ENCODE assay signal across 8 cellular contexts in the genomic region with DNA sequence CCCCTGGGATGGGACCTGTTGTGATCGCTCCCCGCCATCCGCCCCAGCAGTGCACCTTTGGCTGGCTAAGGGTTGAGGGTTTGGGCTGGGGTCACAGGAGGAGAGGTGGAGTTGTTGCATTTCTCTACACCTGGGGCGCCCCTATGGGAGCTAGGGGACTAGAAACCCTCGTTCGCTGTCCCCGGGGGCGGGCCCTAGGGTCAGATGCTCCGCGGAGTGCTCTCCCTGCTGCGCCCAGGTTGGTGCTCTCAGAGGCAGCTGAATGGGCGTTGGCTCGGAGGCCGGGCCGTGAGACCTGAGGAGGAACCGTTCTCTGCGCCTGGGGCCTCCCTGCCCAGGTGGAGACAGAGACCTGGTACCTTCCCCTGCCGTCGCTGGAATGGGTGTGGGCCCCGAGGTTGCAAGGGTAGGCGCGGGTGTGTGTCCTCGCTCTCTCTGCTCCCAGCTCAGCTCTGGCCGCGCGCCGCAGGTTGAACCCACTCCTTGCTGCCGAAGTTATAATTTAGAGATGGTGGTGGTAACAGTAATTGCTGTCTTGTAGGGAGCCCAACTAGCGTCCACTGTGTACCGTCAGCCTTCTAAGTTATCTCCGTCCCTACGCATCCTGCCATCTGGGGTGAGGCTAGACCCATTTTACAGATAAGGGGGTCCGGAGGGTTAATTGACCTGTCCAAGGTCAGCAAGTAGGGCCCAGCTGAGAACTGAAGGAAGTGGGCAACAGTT. TPM values are rescaled to one million over a fixed set of nuclear protein-coding genes. Genes with fewer than 3 reads are reported as not detected.
DNase-seq lines count a peak whose midpoint lies in the region; TF ChIP-seq lines count a peak whose summit lies in the region.

No MANE protein-coding gene starts in this region.

- no peak for TF ChIP-seq POLR2A in prostate gland (IDR thresholded peaks at IDR 0.05)

- H3K4me1 ChIP-seq in prostate gland (replicated peaks) = peaks cover 22% of the 10 kb centered on the region

- peak; percentile 34 for DNase-seq in DMS53 (lab: John Stamatoyannopoulos, UW)
- no peak for DNase-seq in DMS53 treated with DMSO at 0.1 percent for 48 hours (lab: John Stamatoyannopoulos, UW; ENCODE audit: unreplicated experiment)
- peak; percentile 33 for DNase-seq in KBM-7
- DNase-seq in activated T-cell treated with anti-CD3 and anti-CD28 coated beads, Interleukin-2, amount 50 U/mL, for 48 hours = peak; percentile 61 to 63
- no peak for DNase-seq in foreskin fibroblast
- no peak for DNase-seq in prostate gland (ENCODE audit: low spot score)
- no peak for DNase-seq in hippocampal formation (lab: John Stamatoyannopoulos, UW)
- DNase-seq in A172 (ENCODE audit: low spot score) = no peak

- no peak for TF ChIP-seq CTCF in foreskin fibroblast (IDR thresholded peaks at IDR 0.05; ENCODE audit: low read depth, low read length)
- TF ChIP-seq CTCF in prostate gland (IDR thresholded peaks at IDR 0.05) = no peak

- peak overlapping the region; percentile 83 to 93 for H3K27ac ChIP-seq in prostate gland

- in situ Hi-C loops in KBM-7 (cut with MboI; ENCODE audit: low pct_unique_long_range_greater_than_20kb, low sequenced_read_pairs) = no loop called here

- WGBS in prostate gland = 3% methylated on average over 33 of the region's 33 CpGs

- H3K36me3 ChIP-seq in prostate gland = no peaks in the 10 kb centered on the region

- H3K27me3 ChIP-seq in prostate gland (replicated peaks; ENCODE audit: insufficient read depth) = no peaks in the 10 kb centered on the region

- intact Hi-C loops in prostate gland (cut with DNase I) = loop anchor here (2.0 kb wide), 1 partner anchor 164 kb away; no protein-coding TSS in a partner anchor

- peak overlapping the region; percentile 97 to 99 for H3K4me3 ChIP-seq in foreskin fibroblast (ENCODE audit: low read depth in 1 of 2, low read length in 2 of 2)
- peak overlapping the region; percentile 75 to 88 for H3K4me3 ChIP-seq in prostate gland

- H3K9me3 ChIP-seq in prostate gland = no peaks in the 10 kb centered on the region

RNA-seq across cellular contexts. Expression of gene FLNB, which starts 1.0 kb away (rescaled TPM):
- total RNA-seq in prostate gland = 100 to 1,000 TPM; 331 to 408 TPM
- 225 and 260 TPM in 2 replicates for total RNA-seq in A172 (2014; rRNA removed; shearing (Covaris generic))

Comparison
In these comparisons a context has a peak if more than half of its experiments do, and no peak if none do; other contexts are left out.
1. DNase-seq: peak in DMS53 (single experiment), KBM-7 (single experiment) and activated T-cell treated with anti-CD3 and anti-CD28 coated beads, Interleukin-2, amount 50 U/mL, for 48 hours (2 of 2); none in DMS53 treated with DMSO at 0.1 percent for 48 hours (single experiment), foreskin fibroblast (0 of 2), prostate gland (single experiment), hippocampal formation (0 of 2) and A172 (single experiment).